In the genomic region with DNA sequence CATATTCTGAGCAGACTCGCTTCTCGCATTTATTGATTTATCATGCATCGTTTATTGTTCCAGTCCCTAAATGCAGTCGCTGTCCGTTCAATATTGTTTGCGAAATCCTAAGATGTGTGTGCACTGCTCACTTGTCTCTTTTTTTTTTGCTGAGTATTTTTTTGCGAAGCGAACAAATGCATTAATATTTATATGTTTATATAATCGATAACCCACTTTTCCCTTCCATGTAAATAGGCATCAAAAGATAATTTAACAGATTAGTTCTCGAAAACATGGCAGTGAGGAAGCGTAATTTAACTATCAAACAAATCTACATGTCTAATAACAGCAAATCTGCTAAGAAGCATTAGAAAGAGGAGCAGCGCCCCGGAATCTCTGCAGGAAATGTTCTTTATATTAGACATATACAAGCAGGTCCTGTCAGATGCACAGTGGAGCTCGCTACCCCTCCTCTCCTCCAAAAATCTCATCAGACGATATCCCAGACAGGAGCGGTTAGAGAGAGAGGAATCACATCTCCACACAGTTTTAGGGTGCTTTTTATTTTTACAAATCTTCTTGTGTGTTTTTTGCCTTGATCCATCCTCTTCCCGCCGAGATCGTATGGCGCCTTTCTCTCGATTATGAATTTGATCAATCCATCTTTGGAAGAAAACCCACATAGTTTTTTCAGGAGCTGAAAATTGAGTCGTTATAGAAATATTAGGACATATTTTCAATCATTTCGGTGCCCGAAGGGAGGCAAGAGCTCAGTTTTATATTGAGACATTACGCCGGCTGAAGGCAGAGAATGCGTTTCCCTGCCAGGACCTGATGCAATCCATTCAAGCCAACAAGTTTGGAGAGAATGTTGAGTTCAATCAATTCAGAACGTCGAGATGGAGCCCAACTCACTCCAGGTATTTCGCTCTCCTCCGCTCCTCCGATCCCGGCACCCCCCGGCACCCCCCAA, we compare ENCODE assay signal across 8 cellular contexts. TPM values are rescaled to one million over a fixed set of nuclear protein-coding genes. Genes with fewer than 3 reads are reported as not detected.
A peak's percentile ranks its signal among the peaks of the same experiment; 100 is the strongest.
DNase-seq lines count a peak whose midpoint lies in the region; ATAC-seq and TF ChIP-seq lines count a peak whose summit lies in the region.

A gene with protein sequence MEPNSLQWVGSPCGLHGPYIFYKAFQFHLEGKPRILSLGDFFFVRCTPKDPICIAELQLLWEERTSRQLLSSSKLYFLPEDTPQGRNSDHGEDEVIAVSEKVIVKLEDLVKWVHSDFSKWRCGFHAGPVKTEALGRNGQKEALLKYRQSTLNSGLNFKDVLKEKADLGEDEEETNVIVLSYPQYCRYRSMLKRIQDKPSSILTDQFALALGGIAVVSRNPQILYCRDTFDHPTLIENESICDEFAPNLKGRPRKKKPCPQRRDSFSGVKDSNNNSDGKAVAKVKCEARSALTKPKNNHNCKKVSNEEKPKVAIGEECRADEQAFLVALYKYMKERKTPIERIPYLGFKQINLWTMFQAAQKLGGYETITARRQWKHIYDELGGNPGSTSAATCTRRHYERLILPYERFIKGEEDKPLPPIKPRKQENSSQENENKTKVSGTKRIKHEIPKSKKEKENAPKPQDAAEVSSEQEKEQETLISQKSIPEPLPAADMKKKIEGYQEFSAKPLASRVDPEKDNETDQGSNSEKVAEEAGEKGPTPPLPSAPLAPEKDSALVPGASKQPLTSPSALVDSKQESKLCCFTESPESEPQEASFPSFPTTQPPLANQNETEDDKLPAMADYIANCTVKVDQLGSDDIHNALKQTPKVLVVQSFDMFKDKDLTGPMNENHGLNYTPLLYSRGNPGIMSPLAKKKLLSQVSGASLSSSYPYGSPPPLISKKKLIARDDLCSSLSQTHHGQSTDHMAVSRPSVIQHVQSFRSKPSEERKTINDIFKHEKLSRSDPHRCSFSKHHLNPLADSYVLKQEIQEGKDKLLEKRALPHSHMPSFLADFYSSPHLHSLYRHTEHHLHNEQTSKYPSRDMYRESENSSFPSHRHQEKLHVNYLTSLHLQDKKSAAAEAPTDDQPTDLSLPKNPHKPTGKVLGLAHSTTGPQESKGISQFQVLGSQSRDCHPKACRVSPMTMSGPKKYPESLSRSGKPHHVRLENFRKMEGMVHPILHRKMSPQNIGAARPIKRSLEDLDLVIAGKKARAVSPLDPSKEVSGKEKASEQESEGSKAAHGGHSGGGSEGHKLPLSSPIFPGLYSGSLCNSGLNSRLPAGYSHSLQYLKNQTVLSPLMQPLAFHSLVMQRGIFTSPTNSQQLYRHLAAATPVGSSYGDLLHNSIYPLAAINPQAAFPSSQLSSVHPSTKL (plus strand): TSS at position 871 of the 955 bp plus-strand sequence. CDS start 11 bp downstream, at position 882.

- peaks cover 27% of the 10 kb centered on the region for H3K4me1 ChIP-seq in smooth muscle cell (ENCODE audit: low read depth)

- H3K4me3 ChIP-seq in WERI-Rb-1 (ENCODE audit: low read depth, low read length) (peak within 1 kb of the TSS; percentile 72), coronary artery (peak within 1 kb of the TSS; percentile 97), kidney epithelial cell (ENCODE audit: low read depth, low read length) (peak within 1 kb of the TSS; percentile 75), smooth muscle cell (peak within 1 kb of the TSS; percentile 81)

- 2% methylated on average over 34 of the region's 34 CpGs for WGBS in smooth muscle cell (ENCODE audit: low lambda C conversion rate)

- H3K4me2 ChIP-seq in smooth muscle cell, result peak within 1 kb of the TSS; percentile 95

- H3F3A ChIP-seq in smooth muscle cell (ENCODE audit: low read depth), result peaks cover 31% of the 10 kb centered on the region

- H3K36me3 ChIP-seq in WERI-Rb-1 (no peaks in the 10 kb centered on the region), kidney epithelial cell (ENCODE audit: control insufficient read depth, insufficient read depth, low read length) (no peaks in the 10 kb centered on the region), smooth muscle cell (ENCODE audit: low read depth) (no peaks in the 10 kb centered on the region)

- DNase-seq in NCI-H2107 treated with DMSO at 0.1 percent for 48 hours (lab: John Stamatoyannopoulos, UW; ENCODE audit: unreplicated experiment) (peak; percentile 16), NCI-H2107 (lab: John Stamatoyannopoulos, UW) (no peak), NCI-H1105 treated with DMSO at 0.1 percent for 48 hours (lab: John Stamatoyannopoulos, UW) (peak; percentile 41), WERI-Rb-1 (peak; percentile 50), coronary artery (ENCODE audit: low spot score) (no peak), kidney epithelial cell (ENCODE audit: low read depth) (no peak), smooth muscle cell (lab: John Stamatoyannopoulos, UW; ENCODE audit: unreplicated experiment) (no peak)

- TF ChIP-seq CTCF in WERI-Rb-1 (IDR thresholded peaks at IDR 0.05; ENCODE audit: low read depth, low read length), result no peak
- no peak for TF ChIP-seq CTCF in coronary artery (IDR thresholded peaks at IDR 0.05)
- no peak for TF ChIP-seq CTCF in kidney epithelial cell (IDR thresholded peaks at IDR 0.05; ENCODE audit: insufficient read depth, low read length, poor library complexity, severe bottlenecking)
- no peak for TF ChIP-seq CTCF in smooth muscle cell (IDR thresholded peaks at IDR 0.05; ENCODE audit: borderline replicate concordance, insufficient read depth, poor library complexity, severe bottlenecking)

- no peak for ATAC-seq in GM18502 (IDR thresholded peaks at IDR 0.05; ENCODE audit: poor library complexity, unreplicated experiment)

- H3K9me3 ChIP-seq in WERI-Rb-1 (ENCODE audit: severe bottlenecking) (no peaks in the 10 kb centered on the region), smooth muscle cell (replicated peaks; ENCODE audit: low read depth) (no peaks in the 10 kb centered on the region)

- peaks cover 21% of the 10 kb centered on the region for H4K20me1 ChIP-seq in smooth muscle cell (ENCODE audit: low read depth)

- H3K27me3 ChIP-seq in WERI-Rb-1 (ENCODE audit: insufficient read depth, low read depth, severe bottlenecking) (no peaks in the 10 kb centered on the region), kidney epithelial cell (ENCODE audit: control insufficient read depth, insufficient read depth, low read length) (no peaks in the 10 kb centered on the region), smooth muscle cell (ENCODE audit: low read depth) (no peaks in the 10 kb centered on the region)

- peak within 1 kb of the TSS; percentile 100 for H2AFZ ChIP-seq in smooth muscle cell (ENCODE audit: low read depth)

- H3K27ac ChIP-seq in WERI-Rb-1 (peak within 1 kb of the TSS; percentile 93), coronary artery (peak within 1 kb of the TSS; percentile 97 to 98), smooth muscle cell (ENCODE audit: low read depth) (peak within 1 kb of the TSS; percentile 97)

- peaks cover 38% of the 10 kb centered on the region for H3K79me2 ChIP-seq in smooth muscle cell (ENCODE audit: low read depth)

- peak within 1 kb of the TSS; percentile 99 for H3K9ac ChIP-seq in smooth muscle cell (ENCODE audit: low read depth)

RNA-seq across cellular contexts. Expression of the gene that starts here (rescaled TPM):
- total RNA-seq in kidney epithelial cell, result 11.6 and 12.0 TPM in 2 replicates
- total RNA-seq in smooth muscle cell, result 67.6 and 69.4 TPM in 2 replicates
- 49.0 and 52.7 TPM in 2 replicates for polyA plus RNA-seq in smooth muscle cell

Comparison
In these comparisons a context has a peak if more than half of its experiments do, and no peak if none do; other contexts are left out.
1. DNase-seq: peak in NCI-H2107 treated with DMSO at 0.1 percent for 48 hours (single experiment), NCI-H1105 treated with DMSO at 0.1 percent for 48 hours (single experiment) and WERI-Rb-1 (single experiment); none in NCI-H2107 (single experiment), coronary artery (single experiment), kidney epithelial cell (single experiment) and smooth muscle cell (single experiment).
2. Peak in every context shown above with its lines, with median percentiles within 50 percentile points of each other: H3K27ac ChIP-seq and H3K4me3 ChIP-seq.